Comparison of ENCODE assay signal across 13 cellular contexts in the genomic region with DNA sequence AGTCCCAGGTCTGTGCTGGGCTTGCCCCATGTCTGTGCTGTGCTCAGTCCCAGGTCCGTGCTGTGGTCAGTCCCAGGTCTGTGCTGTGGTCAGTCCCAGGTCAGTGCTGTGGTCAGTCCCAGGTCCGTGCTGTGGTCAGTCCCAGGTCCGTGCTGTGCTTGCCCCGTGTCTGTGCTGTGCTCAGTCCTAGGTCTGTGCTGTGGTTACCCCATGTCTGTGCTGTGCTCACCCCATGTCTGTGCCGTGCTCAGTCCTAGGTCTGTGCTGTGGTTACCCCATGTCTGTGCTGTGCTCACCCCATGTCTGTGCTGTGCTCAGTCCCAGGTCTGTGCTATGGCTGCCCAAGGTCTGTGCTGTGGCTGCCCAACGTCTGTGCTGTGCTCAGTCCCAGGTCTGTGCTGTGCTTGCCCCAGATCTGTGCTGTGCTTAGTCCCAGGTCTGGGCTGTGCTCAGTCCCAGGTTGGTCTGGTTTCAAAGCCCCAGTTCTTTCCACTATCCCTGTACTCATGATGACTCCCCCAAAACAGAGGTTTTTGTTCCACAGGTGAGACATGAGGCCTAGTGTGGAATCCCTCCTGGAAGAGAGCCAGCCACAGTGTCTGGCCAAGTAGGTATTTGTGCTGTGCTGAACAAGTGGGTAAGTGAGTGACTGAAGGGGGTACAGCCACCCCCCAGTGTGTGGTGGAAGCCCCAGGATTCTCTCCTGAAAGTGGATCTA. TPM values are rescaled to one million over a fixed set of nuclear protein-coding genes. Genes with fewer than 3 reads are reported as not detected.
DNase-seq lines count a peak whose midpoint lies in the region; ATAC-seq, FAIRE-seq and TF ChIP-seq lines count a peak whose summit lies in the region.
"Had no signal": no experiment of that assay in that cellular context is flagged by ENCODE, and none has a peak within 500 bp of the region (broad histone marks: within the 10 kb centered on the region; RNA-seq: fewer than 3 reads in every experiment).

No MANE protein-coding gene starts in this region.

- H3K9me3 ChIP-seq in BLaER1 treated with 17β-estradiol and CSF1 and Interleukin-3, amounts not matched to agents 10 nM and 100 nM (replicated peaks in 1 of 11) = no peaks in the 10 kb centered on the region
- H3K9me3 ChIP-seq in Peyer's patch = no peaks in the 10 kb centered on the region
- H3K9me3 ChIP-seq: pancreas had no signal

- no peaks in the 10 kb centered on the region for H3K36me3 ChIP-seq in BLaER1 treated with 17β-estradiol and CSF1 and Interleukin-3, amounts not matched to agents 10 nM and 100 nM
- no peaks in the 10 kb centered on the region for H3K36me3 ChIP-seq in Peyer's patch
- H3K36me3 ChIP-seq: pancreas had no signal

- H3K4me2 ChIP-seq in BLaER1 treated with 17β-estradiol and CSF1 and Interleukin-3, amounts not matched to agents 10 nM and 100 nM = peak overlapping the region; percentile 30 to 92 (median 70)

- H3K9ac ChIP-seq in BLaER1 treated with 17β-estradiol and CSF1 and Interleukin-3, amounts not matched to agents 10 nM and 100 nM = peak overlapping the region in 5 of 11 experiments; percentile 7 to 49 (median 43); a peak in 7 of 22 replicates

- peaks cover 56 to 79% (median 66%) of the 10 kb centered on the region in 10 experiments for H3K4me1 ChIP-seq in BLaER1 treated with 17β-estradiol and CSF1 and Interleukin-3, amounts not matched to agents 10 nM and 100 nM
- H3K4me1 ChIP-seq in Peyer's patch = peaks cover 3 to 59% (median 14%) of the 10 kb centered on the region in 4 donors

- no peak for FAIRE-seq in frontal cortex (lab: Jason Lieb, UNC)
- FAIRE-seq: D721Med, pancreas had no signal

- TF ChIP-seq CTCF in Peyer's patch (IDR thresholded peaks at IDR 0.05) (no peak), fibroblast of villous mesenchyme (IDR thresholded peaks at IDR 0.05; ENCODE audit: insufficient read depth, low read depth, low read length) (no peak), foreskin fibroblast (IDR thresholded peaks at IDR 0.05; ENCODE audit: low read depth, low read length) (no peak)

- no peaks in the 10 kb centered on the region for H3K27me3 ChIP-seq in BLaER1 treated with 17β-estradiol and CSF1 and Interleukin-3, amounts not matched to agents 10 nM and 100 nM
- no peaks in the 10 kb centered on the region for H3K27me3 ChIP-seq in Peyer's patch
- H3K27me3 ChIP-seq: pancreas had no signal

- intact Hi-C loops in sciatic nerve (cut with DNase I) = no loop called here

- H3K4me3 ChIP-seq in BLaER1 treated with 17β-estradiol and CSF1 and Interleukin-3, amounts not matched to agents 10 nM and 100 nM = no peak overlapping the region
- H3K4me3 ChIP-seq in Peyer's patch (no peak overlapping the region), fibroblast of villous mesenchyme (ENCODE audit: low read depth, low read length) (no peak overlapping the region), foreskin fibroblast (ENCODE audit: low read depth in 1 of 2, low read length in 2 of 2) (no peak overlapping the region)
- H3K4me3 ChIP-seq: pancreas, SK-N-MC had no signal

- ATAC-seq in sciatic nerve = peak; percentile 13
- no peak for ATAC-seq in GM19351 (IDR thresholded peaks at IDR 0.05; ENCODE audit: unreplicated experiment)
- ATAC-seq: activated T-cell treated with anti-CD3 and anti-CD28 coated beads, Interleukin-2, amount 50 U/mL, for 4 hours had no signal

- H3K27ac ChIP-seq in BLaER1 treated with 17β-estradiol and CSF1 and Interleukin-3, amounts not matched to agents 10 nM and 100 nM = peak overlapping the region in 7 of 11 experiments; percentile 39 to 73 (median 65); a peak in 14 of 22 replicates
- H3K27ac ChIP-seq in Peyer's patch = peak overlapping the region; percentile 42 to 83 (median 68)

- TF ChIP-seq POLR2A in Peyer's patch (IDR thresholded peaks at IDR 0.05) = no peak

- DNase-seq in Peyer's patch = no peak
- peak; percentile 45 for DNase-seq in fibroblast of villous mesenchyme (ENCODE audit: low read depth)
- DNase-seq in sciatic nerve (ENCODE audit: low spot score) = no peak
- DNase-seq in germinal center (ENCODE audit: low spot score) = no peak
- DNase-seq in frontal cortex (ENCODE audit: low spot score in 2 of 2) = no peak
- DNase-seq in foreskin fibroblast = no peak
- DNase-seq: activated T-cell treated with anti-CD3 and anti-CD28 coated beads, Interleukin-2, amount 50 U/mL, for 4 hours; NCI-H1105 treated with DMSO at 0.1 percent for 48 hours; pancreas had no signal

- no peaks in the 10 kb centered on the region for H4K20me1 ChIP-seq in BLaER1 treated with 17β-estradiol and CSF1 and Interleukin-3, amounts not matched to agents 10 nM and 100 nM

RNA-seq across cellular contexts. Expression of a gene that starts 34.8 kb away (rescaled TPM):
- total RNA-seq in Peyer's patch (10 to 100 TPM in 2 of 4 donors, 1 to 10 TPM in 2; 4.2 to 44.6 (median 11.8) TPM), fibroblast of villous mesenchyme (66.0 and 89.4 TPM in 2 replicates), sciatic nerve (9.6 TPM), frontal cortex (1.6 TPM)
